Comparison of ENCODE assay signal across 8 cellular contexts in genomic region chr7:108002726-108003590, GRCh38. TPM values are rescaled to one million over a fixed set of nuclear protein-coding genes. Genes with fewer than 3 reads are reported as not detected.
A peak's percentile ranks its signal among the peaks of the same experiment; 100 is the strongest.
DNase-seq lines count a peak whose midpoint lies in the region; ATAC-seq and TF ChIP-seq lines count a peak whose summit lies in the region.

Gene LAMB1, minus strand, starts transcription at chr7:108003161. Its CDS starts 276 bp downstream, at chr7:108002885.

- H4K20me1 ChIP-seq in neural progenitor cell (ENCODE audit: low read depth), result no peaks in the 10 kb centered on the region

- TF ChIP-seq EP300 in gastroesophageal sphincter (IDR thresholded peaks at IDR 0.05), result no peak

- H3K4me3 Mint-ChIP-seq in activated T-helper 17 cell treated with anti-CD3 and anti-CD28 coated beads, Interleukin-2, amount 50 U/mL, for 72 hours, result peak within 1 kb of the TSS; percentile 74
- peak within 1 kb of the TSS; percentile 80 for H3K4me3 Mint-ChIP-seq in neural progenitor cell

- peak; percentile 61 to 66 for TF ChIP-seq POLR2A in gastroesophageal sphincter (IDR thresholded peaks at IDR 0.05)

- no peaks in the 10 kb centered on the region for H3K9me3 Mint-ChIP-seq in activated T-helper 17 cell treated with anti-CD3 and anti-CD28 coated beads, Interleukin-2, amount 50 U/mL, for 72 hours
- H3K9me3 Mint-ChIP-seq in neural progenitor cell, result no peaks in the 10 kb centered on the region

- no peak for ATAC-seq in activated T-helper 17 cell treated with anti-CD3 and anti-CD28 coated beads, Interleukin-2, amount 50 U/mL, for 72 hours (replicated peaks)
- peak; percentile 79 for ATAC-seq in gastroesophageal sphincter
- no peak for ATAC-seq in HG02884 (IDR thresholded peaks at IDR 0.05; ENCODE audit: unreplicated experiment)
- no peak for ATAC-seq in GM21786 (IDR thresholded peaks at IDR 0.05; ENCODE audit: unreplicated experiment)

- no peak within 1 kb of the TSS for H3K27ac Mint-ChIP-seq in activated T-helper 17 cell treated with anti-CD3 and anti-CD28 coated beads, Interleukin-2, amount 50 U/mL, for 72 hours
- no peak within 1 kb of the TSS for H3K27ac Mint-ChIP-seq in neural progenitor cell

- no peak within 1 kb of the TSS for H3K9ac ChIP-seq in neural progenitor cell

- H3K27ac ChIP-seq in gastroesophageal sphincter, result peak within 1 kb of the TSS; percentile 44 to 90 (median 87)
- H3K27ac ChIP-seq in neural progenitor cell, result no peak within 1 kb of the TSS

- H3K9me3 ChIP-seq in gastroesophageal sphincter, result no peaks in the 10 kb centered on the region
- no peaks in the 10 kb centered on the region for H3K9me3 ChIP-seq in neural progenitor cell (ENCODE audit: low read depth)

- H3K4me2 ChIP-seq in neural progenitor cell, result peak within 1 kb of the TSS; percentile 91

- H3K36me3 Mint-ChIP-seq in activated T-helper 17 cell treated with anti-CD3 and anti-CD28 coated beads, Interleukin-2, amount 50 U/mL, for 72 hours (ENCODE audit: low read depth), result no peaks in the 10 kb centered on the region
- no peaks in the 10 kb centered on the region for H3K36me3 Mint-ChIP-seq in neural progenitor cell

- peaks cover 34% of the 10 kb centered on the region for H3F3A ChIP-seq in neural progenitor cell (ENCODE audit: low read depth)

- peaks cover 5% of the 10 kb centered on the region for H3K4me1 Mint-ChIP-seq in activated T-helper 17 cell treated with anti-CD3 and anti-CD28 coated beads, Interleukin-2, amount 50 U/mL, for 72 hours
- H3K4me1 Mint-ChIP-seq in neural progenitor cell, result peaks cover 18% of the 10 kb centered on the region

- peaks cover 0 to 58% (median 12%) of the 10 kb centered on the region in 3 donors for H3K4me1 ChIP-seq in gastroesophageal sphincter
- H3K4me1 ChIP-seq in neural progenitor cell, result peaks cover 16% of the 10 kb centered on the region

- no peak for TF ChIP-seq CTCF in gastroesophageal sphincter (IDR thresholded peaks at IDR 0.05)
- TF ChIP-seq CTCF in neural progenitor cell (IDR thresholded peaks at IDR 0.05), result no peak

- 0% methylated on average over 8 to 12 of the region's 75 CpGs for WGBS in gastroesophageal sphincter (ENCODE audit: low coverage in 1 of 2), 2 donors

- peaks cover 49% of the 10 kb centered on the region for H3K27me3 Mint-ChIP-seq in activated T-helper 17 cell treated with anti-CD3 and anti-CD28 coated beads, Interleukin-2, amount 50 U/mL, for 72 hours
- H3K27me3 Mint-ChIP-seq in neural progenitor cell (ENCODE audit: insufficient read depth, low read depth), result peaks cover 42% of the 10 kb centered on the region

- H3K36me3 ChIP-seq in gastroesophageal sphincter, result peaks cover 0 to 2% of the 10 kb centered on the region in 2 donors
- H3K36me3 ChIP-seq in neural progenitor cell, result no peaks in the 10 kb centered on the region

- H3K4me3 ChIP-seq in gastroesophageal sphincter, result peak within 1 kb of the TSS; percentile 67 to 82
- H3K4me3 ChIP-seq in neural progenitor cell, result peak within 1 kb of the TSS; percentile 77

- peak within 1 kb of the TSS; percentile 83 for H2AFZ ChIP-seq in neural progenitor cell (replicated peaks)

- H3K27me3 ChIP-seq in gastroesophageal sphincter (no peaks in the 10 kb centered on the region), neural progenitor cell (peaks cover 74% of the 10 kb centered on the region)

- DNase-seq in EL, result peak; percentile 76
- peak; percentile 51 for DNase-seq in NCI-H1048 (lab: John Stamatoyannopoulos, UW)
- DNase-seq in neural progenitor cell (ENCODE audit: low spot score), result peak; percentile 90
- DNase-seq in UCSD-AML1 (lab: John Stamatoyannopoulos, UW; ENCODE audit: unreplicated experiment), result no peak

- H3K79me2 ChIP-seq in neural progenitor cell (ENCODE audit: low read depth), result no peaks in the 10 kb centered on the region

RNA-seq across cellular contexts. Expression of gene LAMB1, which starts in this region (rescaled TPM):
- not detected for total RNA-seq in activated T-helper 17 cell treated with anti-CD3 and anti-CD28 coated beads, Interleukin-2, amount 50 U/mL, for 72 hours
- total RNA-seq in gastroesophageal sphincter (100 to 1,000 TPM; 130 to 193 (median 179) TPM), neural progenitor cell (ENCODE audit: low replicate concordance) (87.7 and 100 TPM in 2 replicates)

Comparison
In these comparisons a context has a peak if more than half of its experiments do, and no peak if none do; other contexts are left out.
1. RNA of gene LAMB1 (total RNA-seq): 130 to 193 TPM in gastroesophageal sphincter and 87.7 to 100 TPM in neural progenitor cell; not detected in activated T-helper 17 cell treated with anti-CD3 and anti-CD28 coated beads, Interleukin-2, amount 50 U/mL, for 72 hours; every median in the first group is over 10 times any median in the second.